In the genomic region with DNA sequence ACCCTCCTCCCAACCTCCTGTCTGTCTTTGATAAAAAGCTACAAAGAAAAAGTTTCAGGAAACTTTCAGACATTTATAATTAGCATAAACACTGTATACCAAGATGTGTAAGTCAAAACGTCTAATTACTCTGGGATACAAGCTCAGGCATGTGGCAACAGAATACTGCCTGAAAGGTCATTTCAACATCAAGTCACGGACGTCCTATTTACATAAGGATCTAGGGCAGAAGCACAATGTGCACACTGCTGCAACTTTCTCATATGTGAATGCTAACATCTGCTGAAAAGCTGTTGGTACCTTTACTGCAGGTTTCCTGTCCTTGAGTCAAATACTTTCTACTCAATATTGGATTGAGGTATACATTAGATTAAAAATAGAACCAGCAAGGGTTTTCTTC, we compare ENCODE assay signal across 10 cellular contexts. TPM values are rescaled to one million over a fixed set of nuclear protein-coding genes. Genes with fewer than 3 reads are reported as not detected.
DNase-seq lines count a peak whose midpoint lies in the region; ATAC-seq, FAIRE-seq and TF ChIP-seq lines count a peak whose summit lies in the region.
"Had no signal": no experiment of that assay in that cellular context is flagged by ENCODE, and none has a peak within 500 bp of the region (broad histone marks: within the 10 kb centered on the region; RNA-seq: fewer than 3 reads in every experiment).

No MANE protein-coding gene starts in this region.

- BruUV-seq in K562 (replicated peaks; lab: Mats Ljungman, UMichigan), result no TSS peak

- TF ChIP-seq EP300 in K562 (IDR thresholded peaks at IDR 0.05; ENCODE audit: low read length), result no peak

- peak; percentile 26 for FAIRE-seq in K562 (lab: Jason Lieb, UNC)

- TF ChIP-seq RAD21 in K562 (CRISPR knock-in tag; conservative IDR thresholded peaks at IDR 0.05 in 1 of 2, IDR thresholded peaks at IDR 0.05 in 1 of 2), result no peak

- 16% methylated on average over 3 of the region's 3 CpGs for WGBS in K562 (ENCODE audit: insufficient coverage, low coverage, missing lambda C conversion rate)

- H3K4me3 Mint-ChIP-seq in osteocyte (ENCODE audit: unreplicated experiment), result no peak overlapping the region

- no peaks in the 10 kb centered on the region for H3K27me3 Mint-ChIP-seq in osteocyte (ENCODE audit: unreplicated experiment)

- in situ Hi-C loops in K562 (cut with MboI), result no loop called here

- H3K9me1 ChIP-seq in K562 (ENCODE audit: control insufficient read depth, insufficient read depth, low read length), result no peaks in the 10 kb centered on the region

- peak overlapping the region; percentile 30; the same call in 1 of the 2 replicates for H3K4me2 ChIP-seq in K562 (ENCODE audit: insufficient read depth, low read length)

- CTCF ChIA-PET in K562 (lab: Yijun Ruan, JAX; ENCODE audit: low intra/inter-chr PET ratio), result interaction anchor here (0.6 kb wide), 1 partner anchor 13 kb away, joined by 3 read pairs; no protein-coding TSS in a partner anchor

- H3K9me3 ChIP-seq in K562 (replicated peaks; ENCODE audit: control insufficient read depth, insufficient read depth, low read depth, low read length), result no peaks in the 10 kb centered on the region

- no peak overlapping the region for H2AFZ ChIP-seq in K562 (ENCODE audit: low read depth, low read length)

- H3K4me3 ChIP-seq in K562, result no peak overlapping the region

- H3K27ac Mint-ChIP-seq in osteocyte (ENCODE audit: unreplicated experiment), result peak overlapping the region; percentile 20

- no peaks in the 10 kb centered on the region for H3K36me3 ChIP-seq in K562 (ENCODE audit: control insufficient read depth, insufficient read depth, low read length)

- no peaks in the 10 kb centered on the region for H3K9me3 Mint-ChIP-seq in osteocyte (ENCODE audit: unreplicated experiment)

- DNase-seq in HPDE6-E6E7 (ENCODE audit: extremely low spot score) (peak; percentile 49), K562 (ENCODE audit: extremely low read depth in 1 of 4, low spot score in 3 of 4) (peak in 1 of 4 experiments; percentile 41), osteocyte (ENCODE audit: extremely low spot score, unreplicated experiment) (no peak), medulla oblongata (ENCODE audit: extremely low spot score) (no peak), NCI-H526 (lab: John Stamatoyannopoulos, UW) (no peak), occipital lobe (lab: John Stamatoyannopoulos, UW) (no peak)
- DNase-seq: left cardiac atrium; stimulated activated CD4-positive, alpha-beta T cell treated with anti-CD3 and anti-CD28 coated beads, Interleukin-4, amount 100 ng/mL, for 1 hour had no signal

- peaks cover 26% of the 10 kb centered on the region for H3K4me1 Mint-ChIP-seq in osteocyte (ENCODE audit: unreplicated experiment)

- peaks cover 16% of the 10 kb centered on the region for H3K36me3 Mint-ChIP-seq in osteocyte (ENCODE audit: unreplicated experiment)

- no peaks in the 10 kb centered on the region for H4K20me1 ChIP-seq in K562 (replicated peaks; ENCODE audit: control insufficient read depth, insufficient read depth, low read length)

- no peak for TF ChIP-seq POLR2A in K562 (conservative IDR thresholded peaks at IDR 0.05)

- intact Hi-C loops in K562 (cut with micrococcal nuclease), result no loop called here

- POLR2A ChIA-PET in K562 (lab: Yijun Ruan, JAX), result interaction anchor here (0.5 to 2.4 kb wide), 4 partner anchors 11 to 817 kb away, joined by 3 to 12 read pairs (median 4); no protein-coding TSS in a partner anchor

- 0 out of 4 replicates have a peak overlapping the region, but pooled peaks of 1 of the 2 experiments have one; percentile 12 for H3K9ac ChIP-seq in K562 (ENCODE audit: insufficient read depth in 1 of 2, low read depth in 2 of 2, low read length in 2 of 2)

- H3K4me1 ChIP-seq in K562 (replicated peaks in 1 of 2; ENCODE audit: control insufficient read depth in 2 of 2, insufficient read depth in 2 of 2, low read length in 2 of 2), result peaks cover 10 to 43% of the 10 kb centered on the region in 2 experiments

- H3K27me3 ChIP-seq in K562 (ENCODE audit: control insufficient read depth in 2 of 2, insufficient read depth in 2 of 2, low read length in 2 of 2), result no peaks in the 10 kb centered on the region

- peak; percentile 18 for ATAC-seq in GM18868 (IDR thresholded peaks at IDR 0.05; ENCODE audit: unreplicated experiment)
- ATAC-seq in K562, result peak; percentile 68
- ATAC-seq in GM21447 (IDR thresholded peaks at IDR 0.05; ENCODE audit: unreplicated experiment), result no peak

- H3K79me2 ChIP-seq in K562 (ENCODE audit: control insufficient read depth, insufficient read depth, low read length), result peaks cover 23% of the 10 kb centered on the region; the same call in 2 of the 3 replicates

- no peak for TF ChIP-seq CTCF in K562 (IDR thresholded peaks at IDR 0.05 in 2 of 3, conservative IDR thresholded peaks at IDR 0.05 in 1 of 3; ENCODE audit: insufficient read depth in 2 of 3, low read depth in 1 of 3, low read length in 3 of 3)
- no peak for TF ChIP-seq CTCF in osteocyte (IDR thresholded peaks at IDR 0.05)

- no peak overlapping the region; the same call in 1 of the 3 replicates for H3K27ac ChIP-seq in K562 (ENCODE audit: extremely low read depth, low read depth, low read length)

TF ChIP-seq in K562, 482 proteins besides CTCF, POLR2A, EP300 and RAD21 (continues in another document):
- TF ChIP-seq RBBP5 (IDR thresholded peaks at IDR 0.05; ENCODE audit: borderline replicate concordance, insufficient read depth, low read length, poor library complexity, severe bottlenecking) (no peak), ZSCAN29 (IDR thresholded peaks at IDR 0.05) (no peak), DNMT1 (IDR thresholded peaks at IDR 0.05) (no peak), ZNF77 (CRISPR knock-in tag; IDR thresholded peaks at IDR 0.05) (no peak), ZNF354B (CRISPR knock-in tag; IDR thresholded peaks at IDR 0.05) (no peak), ZBTB7A (IDR thresholded peaks at IDR 0.05; ENCODE audit: borderline replicate concordance, control insufficient read depth, low read depth, low read length) (no peak), SPI1 (IDR thresholded peaks at IDR 0.05; ENCODE audit: borderline replicate concordance, low read depth, low read length) (no peak), ZNF436 (CRISPR knock-in tag; IDR thresholded peaks at IDR 0.05) (no peak), FOS (IDR thresholded peaks at IDR 0.05; ENCODE audit: extremely low read depth, insufficient read length) (no peak), ZNF707 (CRISPR knock-in tag; conservative IDR thresholded peaks at IDR 0.05) (no peak), ZNF445 (CRISPR knock-in tag; IDR thresholded peaks at IDR 0.05; ENCODE audit: low read depth) (no peak), MXI1 (IDR thresholded peaks at IDR 0.05; ENCODE audit: low read depth, low read length) (no peak), CCNT2 (IDR thresholded peaks at IDR 0.05; ENCODE audit: borderline replicate concordance, extremely low read depth, insufficient read length, low read depth, low read length) (no peak), ZBTB1 (CRISPR knock-in tag; IDR thresholded peaks at IDR 0.05; ENCODE audit: borderline replicate concordance, low read depth) (no peak), NR4A1 (CRISPR knock-in tag; IDR thresholded peaks at IDR 0.05) (no peak), NR4A1 (tag; IDR thresholded peaks at IDR 0.05) (no peak)
- TF ChIP-seq, protein P1, sequence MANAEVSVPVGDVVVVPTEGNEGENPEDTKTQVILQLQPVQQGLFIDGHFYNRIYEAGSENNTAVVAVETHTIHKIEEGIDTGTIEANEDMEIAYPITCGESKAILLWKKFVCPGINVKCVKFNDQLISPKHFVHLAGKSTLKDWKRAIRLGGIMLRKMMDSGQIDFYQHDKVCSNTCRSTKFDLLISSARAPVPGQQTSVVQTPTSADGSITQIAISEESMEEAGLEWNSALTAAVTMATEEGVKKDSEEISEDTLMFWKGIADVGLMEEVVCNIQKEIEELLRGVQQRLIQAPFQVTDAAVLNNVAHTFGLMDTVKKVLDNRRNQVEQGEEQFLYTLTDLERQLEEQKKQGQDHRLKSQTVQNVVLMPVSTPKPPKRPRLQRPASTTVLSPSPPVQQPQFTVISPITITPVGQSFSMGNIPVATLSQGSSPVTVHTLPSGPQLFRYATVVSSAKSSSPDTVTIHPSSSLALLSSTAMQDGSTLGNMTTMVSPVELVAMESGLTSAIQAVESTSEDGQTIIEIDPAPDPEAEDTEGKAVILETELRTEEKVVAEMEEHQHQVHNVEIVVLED (CRISPR knock-in tag; IDR thresholded peaks at IDR 0.05), result no peak

RNA-seq across cellular contexts. Expression of a gene that starts 36.9 kb away (rescaled TPM):
- total RNA-seq in K562 (2011; cell fraction: chromatin; rRNA removed; ENCODE audit: low replicate concordance), result 31.2 and 65.3 TPM in 2 replicates
- total RNA-seq in K562 (2011; cell fraction: nucleolus; rRNA removed), result 11.2 and 15.0 TPM in 2 replicates
- 29.9 and 45.8 TPM in 2 replicates for total RNA-seq in K562 (2011; cell fraction: nucleoplasm; rRNA removed)
- total RNA-seq in K562 (2014; rRNA removed) (14.0 and 18.3 TPM in 2 replicates), K562 (2014; rRNA removed; fragmentation: Illumina TruSeq; extraction: Trizol) (14.7 and 17.1 TPM in 2 replicates), K562 (2015; rRNA removed; fragmentation: Illumina TruSeq; extraction: Trizol) (10.1 and 12.5 TPM in 2 replicates), K562 (2021) (16.2 and 23.1 TPM in 2 replicates), osteocyte (50.7 and 50.8 TPM in 2 replicates), occipital lobe (35.6 TPM)
- polyA plus RNA-seq in K562 (2011; rRNA removed) (11.1 and 16.3 TPM in 2 replicates), K562 (2014; fragmentation: Illumina TruSeq; extraction: Trizol) (11.4 and 14.5 TPM in 2 replicates), K562 (2014; fragmentation: Nextera tagmentation; extraction: Ambion mirVana) (1 to 10 TPM; 4.3 to 6.8 TPM), K562 (2014; rRNA removed) (9.0 and 14.6 TPM in 2 replicates)
- polyA plus RNA-seq in K562 (2011; cell fraction: cytosol; rRNA removed), result 4.0 and 4.7 TPM in 2 replicates
- 13.8 and 14.7 TPM in 2 replicates for polyA plus RNA-seq in K562 (2011; cell fraction: nucleus; rRNA removed)
- 8.3 and 11.9 TPM in 2 replicates for polyA plus RNA-seq in K562 (2012)
- 21.9 and 28.0 TPM in 2 replicates for polyA minus RNA-seq in K562 (2011; rRNA and poly(A)+ RNA removed)
- 4.8 and 11.7 TPM in 2 replicates for polyA minus RNA-seq in K562 (2011; cell fraction: cytosol; rRNA and poly(A)+ RNA removed)
- polyA minus RNA-seq in K562 (2011; cell fraction: nucleus; rRNA and poly(A)+ RNA removed), result 21.4 and 33.0 TPM in 2 replicates
